Comparison of ENCODE assay signal across 8 cellular contexts in the genomic region with DNA sequence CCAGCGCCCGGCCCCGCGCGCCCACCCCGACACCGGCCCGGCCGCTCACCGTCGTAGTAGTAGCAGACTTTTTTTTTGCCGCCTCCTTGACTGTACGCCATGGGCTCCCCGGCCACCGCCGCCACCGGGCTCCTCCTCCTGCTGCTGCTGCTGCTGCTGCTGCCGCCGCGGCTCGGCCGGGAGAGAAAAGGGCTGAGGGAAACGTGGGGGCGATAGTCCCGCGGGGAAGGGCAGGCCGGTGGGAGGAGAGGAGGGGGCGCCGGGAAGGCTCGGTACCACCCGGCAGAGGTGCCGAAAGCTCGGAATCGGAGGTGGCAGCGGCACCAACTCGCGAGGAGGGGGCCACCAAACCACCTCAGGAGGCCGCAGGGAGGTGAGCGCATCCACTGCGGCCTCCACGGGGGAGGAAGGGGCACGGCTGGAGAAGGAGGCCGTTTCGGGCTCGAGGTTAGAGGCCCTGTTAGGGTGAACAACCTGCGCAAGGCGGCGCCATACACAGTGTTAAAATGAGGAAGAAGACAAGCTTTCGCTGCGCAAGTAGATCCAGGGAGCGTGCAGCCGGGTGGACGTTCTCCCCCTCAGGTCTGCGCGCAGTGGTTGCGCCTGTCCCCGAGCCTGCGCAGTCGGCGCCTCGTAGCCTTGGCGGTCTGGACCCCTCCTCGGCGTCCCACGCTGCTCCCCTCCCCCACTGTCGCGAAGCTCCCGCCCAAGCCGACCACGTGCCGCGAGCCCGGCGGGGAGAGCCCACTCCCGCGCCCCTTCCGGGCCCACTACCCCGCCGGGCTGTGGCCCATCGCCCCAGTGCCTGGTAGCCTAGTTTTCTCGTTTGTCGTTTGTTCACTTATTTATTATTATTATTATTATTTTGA. TPM values are rescaled to one million over a fixed set of nuclear protein-coding genes. Genes with fewer than 3 reads are reported as not detected.
DNase-seq lines count a peak whose midpoint lies in the region; ATAC-seq, FAIRE-seq and TF ChIP-seq lines count a peak whose summit lies in the region.

A gene (minus strand): TSS at position 341 of the 869 bp plus-strand sequence. CDS start 240 bp downstream, at position 101.

- TF ChIP-seq CTCF in AG09309 (IDR thresholded peaks at IDR 0.05; ENCODE audit: control insufficient read depth, insufficient read depth, low read depth, low read length, missing control alignments) (no peak), kidney (IDR thresholded peaks at IDR 0.05; ENCODE audit: borderline replicate concordance, extremely low read depth, insufficient read depth) (no peak)

- no peaks in the 10 kb centered on the region for H3K36me3 ChIP-seq in kidney (ENCODE audit: control insufficient read depth in 1 of 2, insufficient read depth in 2 of 2, low read length in 2 of 2)

- H3K4me3 ChIP-seq in AG09309 (ENCODE audit: control insufficient read depth, low read depth, low read length) = peak within 1 kb of the TSS; percentile 62
- peak within 1 kb of the TSS; percentile 81 to 86 for H3K4me3 ChIP-seq in kidney (ENCODE audit: low read length in 2 of 2)

- ATAC-seq in GM18873 (IDR thresholded peaks at IDR 0.05; ENCODE audit: low FRiP score, unreplicated experiment) (peak; percentile 90), HG03139 (IDR thresholded peaks at IDR 0.05; ENCODE audit: unreplicated experiment) (peak; percentile 79)

- peaks cover 4 to 10% of the 10 kb centered on the region in 2 donors for H3K4me1 ChIP-seq in kidney (ENCODE audit: control insufficient read depth in 1 of 2, insufficient read depth in 1 of 2, low read depth in 1 of 2, low read length in 2 of 2)

- no peaks in the 10 kb centered on the region for H3K9me3 ChIP-seq in kidney (ENCODE audit: control insufficient read depth in 1 of 2, low read length in 2 of 2)

- intact Hi-C loops in kidney (cut with DNase I) = no loop called here

- FAIRE-seq in kidney (lab: Jason Lieb, UNC) = no peak

- H3K27ac ChIP-seq in kidney (ENCODE audit: low read depth in 2 of 2, low read length in 2 of 2) = peak within 1 kb of the TSS; percentile 92 to 94

- DNase-seq in AG09309 (ENCODE audit: low read depth) (peak; percentile 27), NCI-H345 treated with DMSO at 0.1 percent for 48 hours (lab: John Stamatoyannopoulos, UW; ENCODE audit: unreplicated experiment) (peak; percentile 80), cerebellar nuclear complex (lab: John Stamatoyannopoulos, UW) (peak; percentile 19 to 21), kidney (peak; percentile 95)
- peak; percentile 88 for DNase-seq in activated CD4-positive, CD25-positive, alpha-beta regulatory T cell treated with anti-CD3 and anti-CD28 coated beads, Interleukin-2, amount 50 U/mL, for 72 hours
- peak; percentile 80 for DNase-seq in stimulated activated CD4-positive, alpha-beta T cell treated with anti-CD3 and anti-CD28 coated beads, Interleukin-15, amount 100 ng/mL, for 48 hours (ENCODE audit: low read depth in 2 of 2)

- H3K9ac ChIP-seq in kidney (ENCODE audit: low read length in 2 of 2) = peak within 1 kb of the TSS; percentile 51 to 85

RNA-seq across cellular contexts. Expression of the gene that starts here (rescaled TPM):
- total RNA-seq in kidney = 59.1 TPM
- polyA plus RNA-seq in kidney (ENCODE audit: insufficient read depth, low read depth, low replicate concordance) = 51.9 TPM

Comparison
In these comparisons a context has a peak if more than half of its experiments do, and no peak if none do; other contexts are left out.
1. Peak in every context shown above with its lines: DNase-seq, ATAC-seq, H3K4me3 ChIP-seq and H3K27ac ChIP-seq.
2. DNase-seq: peak in every context shown above with its lines; median percentile 95 in kidney; 88 in activated CD4-positive, CD25-positive, alpha-beta regulatory T cell treated with anti-CD3 and anti-CD28 coated beads, Interleukin-2, amount 50 U/mL, for 72 hours; 80 in NCI-H345 treated with DMSO at 0.1 percent for 48 hours; 80 in stimulated activated CD4-positive, alpha-beta T cell treated with anti-CD3 and anti-CD28 coated beads, Interleukin-15, amount 100 ng/mL, for 48 hours; 27 in AG09309; 20 in cerebellar nuclear complex.